Comparison of ENCODE assay signal across 18 cellular contexts in the genomic region with DNA sequence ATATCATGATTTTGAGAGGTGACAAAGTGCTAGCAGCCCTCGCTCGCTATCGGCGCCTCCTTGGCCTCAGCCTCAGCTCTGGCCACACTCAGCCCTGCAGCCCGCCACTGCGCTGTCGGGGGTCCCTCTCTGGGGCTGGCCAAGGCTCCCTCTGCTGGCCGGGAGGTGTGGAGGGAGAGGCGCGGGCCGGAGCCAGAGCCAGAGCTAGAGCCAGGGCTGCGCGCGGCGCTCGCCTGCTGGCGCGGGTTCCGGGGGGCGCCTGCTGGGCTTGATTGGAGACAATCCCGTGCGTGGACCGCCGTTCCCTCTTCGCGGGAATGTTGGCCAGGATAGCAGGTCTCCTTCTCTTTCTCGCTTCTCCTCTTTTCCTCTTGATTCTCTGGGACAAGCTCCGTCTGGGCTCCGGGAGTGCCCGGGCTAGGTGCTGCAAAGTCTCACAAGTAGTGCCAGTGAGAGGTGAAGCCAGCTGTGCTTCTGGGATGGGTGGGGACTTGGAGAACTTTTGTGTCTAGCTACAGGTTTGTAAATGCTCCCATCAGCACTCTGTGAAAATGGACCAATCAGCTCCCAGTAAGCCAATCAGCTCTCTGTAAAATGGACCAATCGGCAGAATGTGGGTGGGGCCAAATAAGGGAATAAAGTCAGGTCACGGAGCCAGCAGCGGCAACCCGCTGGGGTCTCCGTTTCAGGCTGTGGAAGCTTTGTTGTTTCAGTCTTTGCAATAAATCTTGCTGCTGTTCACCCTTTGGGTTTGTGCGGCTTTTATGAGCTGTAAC. TPM values are rescaled to one million over a fixed set of nuclear protein-coding genes. Genes with fewer than 3 reads are reported as not detected.
DNase-seq lines count a peak whose midpoint lies in the region; ATAC-seq and TF ChIP-seq lines count a peak whose summit lies in the region.
"Had no signal": no experiment of that assay in that cellular context is flagged by ENCODE, and none has a peak within 500 bp of the region (broad histone marks: within the 10 kb centered on the region; RNA-seq: fewer than 3 reads in every experiment).

No MANE protein-coding gene starts in this region.

- no peak overlapping the region for H3K4me2 ChIP-seq in Loucy (ENCODE audit: low read depth, low read length, poor library complexity, severe bottlenecking)

- no peaks in the 10 kb centered on the region for H3K36me3 ChIP-seq in ES-I3 (ENCODE audit: insufficient read depth, low read length)
- no peaks in the 10 kb centered on the region for H3K36me3 ChIP-seq in Loucy (ENCODE audit: insufficient read depth, low read length)
- no peaks in the 10 kb centered on the region for H3K36me3 ChIP-seq in endodermal cell (ENCODE audit: control insufficient read depth, insufficient read depth, low read length)
- H3K36me3 ChIP-seq: pancreas, SJSA1 had no signal

- no peak for ATAC-seq in HG02885 (IDR thresholded peaks at IDR 0.05; ENCODE audit: poor library complexity, unreplicated experiment)
- no peak for ATAC-seq in HG02840 (IDR thresholded peaks at IDR 0.05; ENCODE audit: low FRiP score, unreplicated experiment)
- ATAC-seq: activated CD4-positive, alpha-beta T cell treated with anti-CD3 and anti-CD28 coated beads for 36 hours; pancreas had no signal

- H3K27me3 ChIP-seq in Loucy (ENCODE audit: insufficient read depth, low read length, poor library complexity, severe bottlenecking), result no peaks in the 10 kb centered on the region
- H3K27me3 ChIP-seq in endodermal cell (ENCODE audit: control insufficient read depth, insufficient read depth, low read length, poor library complexity, severe bottlenecking), result no peaks in the 10 kb centered on the region
- H3K27me3 ChIP-seq: pancreas, SJSA1 had no signal

- TF ChIP-seq CTCF in Loucy (conservative IDR thresholded peaks at IDR 0.05; ENCODE audit: low read length), result peak; percentile 33
- TF ChIP-seq CTCF in endodermal cell (conservative IDR thresholded peaks at IDR 0.05), result peak; percentile 96
- TF ChIP-seq CTCF in neural crest cell (conservative IDR thresholded peaks at IDR 0.05), result peak; percentile 65

- H3K27ac Mint-ChIP-seq in endodermal cell (no peak overlapping the region), neural crest cell (ENCODE audit: unreplicated experiment) (no peak overlapping the region)
- H3K27ac Mint-ChIP-seq: activated CD4-positive, alpha-beta T cell treated with anti-CD3 and anti-CD28 coated beads for 36 hours had no signal

- H3K9me3 ChIP-seq in ES-I3 (ENCODE audit: control insufficient read depth, insufficient read depth, low read length) (peaks cover 5% of the 10 kb centered on the region; the same call in 1 of the 2 replicates), Loucy (ENCODE audit: insufficient read depth, low read depth, low read length) (peaks cover 6% of the 10 kb centered on the region; the same call in 1 of the 2 replicates), endodermal cell (ENCODE audit: control insufficient read depth, low read length) (peaks cover 34% of the 10 kb centered on the region)
- H3K9me3 ChIP-seq: pancreas, SJSA1 had no signal

- DNase-seq in endodermal cell (peak; percentile 98), neural crest cell (ENCODE audit: low read depth, low spot score) (peak; percentile 27), NOMO-1 (lab: John Stamatoyannopoulos, UW; ENCODE audit: unreplicated experiment in 2 of 2) (no peak), OCI-M1 (lab: John Stamatoyannopoulos, UW) (no peak)
- DNase-seq: activated CD4-positive, alpha-beta T cell treated with anti-CD3 and anti-CD28 coated beads for 36 hours; activated gamma-delta T cell treated with Interleukin-2 at 50 U/mL for 16 hours; cortex of kidney; NCI-H1694 treated with DMSO at 0.1 percent for 48 hours; NCI-H345; stimulated activated CD4-positive, alpha-beta T cell treated with anti-CD3 and anti-CD28 coated beads, Interleukin-2, amount 100 ng/mL, for 48 hours; T1000 had no signal

- H3K4me3 ChIP-seq in Loucy (ENCODE audit: low read length, poor library complexity, severe bottlenecking) (no peak overlapping the region), endodermal cell (ENCODE audit: low read length) (no peak overlapping the region)
- H3K4me3 ChIP-seq: pancreas, SJSA1 had no signal

- no peaks in the 10 kb centered on the region for H4K20me1 ChIP-seq in Loucy (ENCODE audit: insufficient read depth, low read length, poor library complexity, severe bottlenecking)

- H3K27me3 Mint-ChIP-seq in endodermal cell (ENCODE audit: insufficient read depth), result no peaks in the 10 kb centered on the region
- H3K27me3 Mint-ChIP-seq in neural crest cell (ENCODE audit: low read depth), result no peaks in the 10 kb centered on the region
- H3K27me3 Mint-ChIP-seq: activated CD4-positive, alpha-beta T cell treated with anti-CD3 and anti-CD28 coated beads for 36 hours had no signal

- H3K4me1 Mint-ChIP-seq in endodermal cell (peaks cover 19% of the 10 kb centered on the region), neural crest cell (peaks cover 11% of the 10 kb centered on the region)

- no peak overlapping the region for H2AFZ ChIP-seq in Loucy (ENCODE audit: low read length)

- peaks cover 12% of the 10 kb centered on the region for H3K9me3 Mint-ChIP-seq in endodermal cell
- H3K9me3 Mint-ChIP-seq in neural crest cell, result no peaks in the 10 kb centered on the region

- H3K4me3 Mint-ChIP-seq in endodermal cell (peak overlapping the region; percentile 50), neural crest cell (peak overlapping the region; percentile 15)
- H3K4me3 Mint-ChIP-seq: activated CD4-positive, alpha-beta T cell treated with anti-CD3 and anti-CD28 coated beads for 36 hours had no signal

- no peak overlapping the region for H3K27ac ChIP-seq in endodermal cell (ENCODE audit: low read depth, low read length)
- H3K27ac ChIP-seq: pancreas, SJSA1 had no signal

- H3K79me2 ChIP-seq in Loucy (ENCODE audit: insufficient read depth, low read length), result no peaks in the 10 kb centered on the region

- H3K9ac ChIP-seq in ES-I3 (ENCODE audit: low read depth, low read length) (peak overlapping the region; percentile 42; the same call in 1 of the 2 replicates), Loucy (ENCODE audit: low read depth, low read length, poor library complexity, severe bottlenecking) (no peak overlapping the region), endodermal cell (ENCODE audit: extremely low read depth, low read length, poor library complexity, severe bottlenecking) (no peak overlapping the region)

- no peaks in the 10 kb centered on the region for H3K9me2 ChIP-seq in Loucy (replicated peaks; ENCODE audit: low read depth, low read length)

- no peaks in the 10 kb centered on the region for H3F3A ChIP-seq in Loucy (ENCODE audit: low read depth)

- H3K36me3 Mint-ChIP-seq in endodermal cell (ENCODE audit: low read depth) (no peaks in the 10 kb centered on the region), neural crest cell (ENCODE audit: low read depth) (no peaks in the 10 kb centered on the region)

- H3K4me1 ChIP-seq in ES-I3 (ENCODE audit: insufficient read depth, low read length) (peaks cover 7% of the 10 kb centered on the region), Loucy (ENCODE audit: insufficient read depth, low read length, poor library complexity, severe bottlenecking) (peaks cover 12% of the 10 kb centered on the region), endodermal cell (ENCODE audit: control insufficient read depth, insufficient read depth, low read length) (peaks cover 4% of the 10 kb centered on the region)
- H3K4me1 ChIP-seq: pancreas, SJSA1 had no signal

- WGBS in endodermal cell (ENCODE audit: insufficient coverage in 1 of 2, insufficient read length in 1 of 2), 2 experiments, result 89 to 92% methylated on average over 14 to 36 of the region's 36 CpGs

RNA-seq across cellular contexts. Expression of a gene that starts 43.4 kb away (rescaled TPM):
- 100 to 1,000 TPM; 120 to 131 TPM for total RNA-seq in endodermal cell
- 16.6 TPM for polyA plus RNA-seq in endodermal cell (2013, experiment 1 of 2)
- 21.5 TPM for polyA plus RNA-seq in endodermal cell (2013, experiment 2 of 2)
- 6.8 and 7.4 TPM in 2 replicates for total RNA-seq in neural crest cell
- total RNA-seq: SJSA1 had no signal
- polyA plus RNA-seq: BJ had no signal

Comparison
In these comparisons a context has a peak if more than half of its experiments do, and no peak if none do; other contexts are left out.
1. CTCF ChIP-seq: peak in every context shown above with its lines; median percentile 96 in endodermal cell; 65 in neural crest cell; 33 in Loucy.
2. DNase-seq: peak in endodermal cell (single experiment) and neural crest cell (single experiment); none in NOMO-1 (0 of 2) and OCI-M1 (single experiment).
3. RNA of a gene that starts 43.4 kb away (total RNA-seq): 120 to 131 TPM in endodermal cell; 6.8 to 7.4 TPM in neural crest cell; every median in the first group is over 10 times any median in the second.